ENCODE assay signal across 20 cellular contexts in genomic region chr2:105840933-105841332, GRCh38.
DNase-seq lines count a peak whose midpoint lies in the region; ATAC-seq and FAIRE-seq lines count a peak whose summit lies in the region.
"Had no signal": no experiment of that assay in that cellular context is flagged by ENCODE, and none has a peak within 500 bp of the region (broad histone marks: within the 10 kb centered on the region; RNA-seq: fewer than 3 reads in every experiment).

No MANE protein-coding gene starts in this region.

- H2AK5ac ChIP-seq in mesendoderm (ENCODE audit: low read length), result no peak overlapping the region

- H3K36me3 Mint-ChIP-seq in CD4-positive, alpha-beta memory T cell, result peaks cover 39 to 47% of the 10 kb centered on the region in 2 donors
- H3K36me3 Mint-ChIP-seq in activated T-helper 2 cell treated with anti-CD3 and anti-CD28 coated beads, Interferon-gamma antibody, Interleukin-2, Interleukin-4, amounts not matched to agents 10 μg/mL and 5 μg/mL and 100 μg/mL, durations not matched to agents 14 hours and 24 hours and 36 hours (ENCODE audit: low read depth), result peaks cover 59% of the 10 kb centered on the region

- WGBS in mesendoderm (ENCODE audit: extremely low coverage, insufficient coverage, low lambda C conversion rate), result no CpG with 5 or more reads among the region's 4 CpGs

- H3K79me1 ChIP-seq in mesendoderm (ENCODE audit: low read length), result peaks cover 19% of the 10 kb centered on the region

- H3K4me2 ChIP-seq in mesendoderm (ENCODE audit: low read length), result no peak overlapping the region

- H3K4me1 Mint-ChIP-seq in CD4-positive, alpha-beta memory T cell, result peaks cover 68 to 93% (median 80%) of the 10 kb centered on the region in 4 donors
- peaks cover 78% of the 10 kb centered on the region for H3K4me1 Mint-ChIP-seq in activated T-helper 2 cell treated with anti-CD3 and anti-CD28 coated beads, Interferon-gamma antibody, Interleukin-2, Interleukin-4, amounts not matched to agents 10 μg/mL and 5 μg/mL and 100 μg/mL, durations not matched to agents 14 hours and 24 hours and 36 hours (ENCODE audit: low read depth)

- peak overlapping the region; percentile 1 to 74 (median 43) for H3K4me3 Mint-ChIP-seq in CD4-positive, alpha-beta memory T cell
- H3K4me3 Mint-ChIP-seq in activated T-helper 2 cell treated with anti-CD3 and anti-CD28 coated beads, Interferon-gamma antibody, Interleukin-2, Interleukin-4, amounts not matched to agents 10 μg/mL and 5 μg/mL and 100 μg/mL, durations not matched to agents 14 hours and 24 hours and 36 hours (ENCODE audit: low read depth), result peak overlapping the region; percentile 6
- H3K4me3 Mint-ChIP-seq: activated T-cell treated with anti-CD3 and anti-CD28 coated beads, Interleukin-2, amount 50 U/mL, for 4 hours had no signal

- peaks cover 94% of the 10 kb centered on the region for H3K4me1 ChIP-seq in CD4-positive, alpha-beta memory T cell (ENCODE audit: insufficient read depth, low read length)
- peaks cover 36% of the 10 kb centered on the region for H3K4me1 ChIP-seq in mesendoderm (ENCODE audit: control insufficient read depth, low read depth, low read length)

- peaks cover 0 to 8% of the 10 kb centered on the region in 2 donors for H3K9me3 ChIP-seq in CD4-positive, alpha-beta memory T cell (ENCODE audit: control insufficient read depth in 1 of 2, low read length in 2 of 2)
- H3K9me3 ChIP-seq: psoas muscle, thoracic aorta had no signal

- H3K79me2 ChIP-seq in mesendoderm (ENCODE audit: control insufficient read depth, insufficient read depth, low read length), result peaks cover 29% of the 10 kb centered on the region

- no peak overlapping the region for H3K27ac ChIP-seq in CD4-positive, alpha-beta memory T cell (ENCODE audit: low read depth, low read length)
- H3K27ac ChIP-seq in mesendoderm (ENCODE audit: low read depth, low read length), result no peak overlapping the region
- H3K27ac ChIP-seq: psoas muscle, thoracic aorta had no signal

- no peaks in the 10 kb centered on the region for H3K27me3 ChIP-seq in CD4-positive, alpha-beta memory T cell (ENCODE audit: insufficient read depth, low read length)
- H3K27me3 ChIP-seq in mesendoderm (ENCODE audit: insufficient read depth, low read length, poor library complexity), result no peaks in the 10 kb centered on the region

- FAIRE-seq in GM19239 (lab: Jason Lieb, UNC), result peak; percentile 26
- FAIRE-seq: GM12892, HTR-8/SVneo, small intestine had no signal

- H2BK120ac ChIP-seq in mesendoderm (ENCODE audit: low read depth, low read length), result peak overlapping the region; percentile 24

- H4K8ac ChIP-seq in mesendoderm (ENCODE audit: low read depth, low read length), result no peak overlapping the region

- POLR2A ChIA-PET in CD4-positive, alpha-beta memory T cell (lab: Charles Lee; ENCODE audit: partially characterized antibody), result interaction anchor here (1.0 to 2.9 kb wide), 2 partner anchors 9 to 16 kb away, joined by 6 to 9 read pairs; no protein-coding TSS in a partner anchor

- H3K23ac ChIP-seq in mesendoderm (ENCODE audit: low read length), result no peak overlapping the region

- H2BK5ac ChIP-seq in mesendoderm (ENCODE audit: low read length), result peak overlapping the region; percentile 58

- no peak overlapping the region for H3K9ac ChIP-seq in mesendoderm (ENCODE audit: low read length)

- intact Hi-C loops in CD4-positive, alpha-beta memory T cell (cut with micrococcal nuclease), result no loop called here
- intact Hi-C loops in activated T-helper 2 cell treated with anti-CD3 and anti-CD28 coated beads, Interferon-gamma antibody, Interleukin-2, Interleukin-4, amounts not matched to agents 10 μg/mL and 5 μg/mL and 100 μg/mL, durations not matched to agents 14 hours and 24 hours and 36 hours (cut with micrococcal nuclease), result loop anchor here (1.0 to 2.0 kb wide), 5 partner anchors 15 to 94 kb away; no protein-coding TSS in a partner anchor

- no peak for ATAC-seq in GM19328 (IDR thresholded peaks at IDR 0.05; ENCODE audit: unreplicated experiment)
- ATAC-seq: psoas muscle had no signal

- CTCF ChIA-PET in CD4-positive, alpha-beta memory T cell (lab: Charles Lee; ENCODE audit: partially characterized antibody), result interaction anchor here (1.8 kb wide), 1 partner anchor 11 kb away, joined by 4 read pairs; no protein-coding TSS in a partner anchor

- no peak overlapping the region for H2BK15ac ChIP-seq in mesendoderm (replicated peaks; ENCODE audit: low read depth)

- H3K27me3 Mint-ChIP-seq in CD4-positive, alpha-beta memory T cell, result no peaks in the 10 kb centered on the region
- no peaks in the 10 kb centered on the region for H3K27me3 Mint-ChIP-seq in activated T-helper 2 cell treated with anti-CD3 and anti-CD28 coated beads, Interferon-gamma antibody, Interleukin-2, Interleukin-4, amounts not matched to agents 10 μg/mL and 5 μg/mL and 100 μg/mL, durations not matched to agents 14 hours and 24 hours and 36 hours (ENCODE audit: low read depth)

- no peak overlapping the region for H3K4me3 ChIP-seq in CD4-positive, alpha-beta memory T cell (ENCODE audit: low read length in 2 of 2)
- H3K4me3 ChIP-seq in mesendoderm (ENCODE audit: low read length), result no peak overlapping the region
- H3K4me3 ChIP-seq: psoas muscle, thoracic aorta had no signal

- H3K36me3 ChIP-seq in CD4-positive, alpha-beta memory T cell (ENCODE audit: insufficient read depth, low read length), result no peaks in the 10 kb centered on the region
- H3K36me3 ChIP-seq in mesendoderm (ENCODE audit: control insufficient read depth, insufficient read depth, low read length), result no peaks in the 10 kb centered on the region
- H3K36me3 ChIP-seq: thoracic aorta had no signal

- H3K27ac Mint-ChIP-seq in CD4-positive, alpha-beta memory T cell, result peak overlapping the region in 6 of 7 donors; percentile 30 to 92 (median 82)
- H3K27ac Mint-ChIP-seq in activated T-helper 2 cell treated with anti-CD3 and anti-CD28 coated beads, Interferon-gamma antibody, Interleukin-2, Interleukin-4, amounts not matched to agents 10 μg/mL and 5 μg/mL and 100 μg/mL, durations not matched to agents 14 hours and 24 hours and 36 hours, result peak overlapping the region; percentile 64

- H3K9me3 Mint-ChIP-seq in CD4-positive, alpha-beta memory T cell, result peaks cover 0 to 19% (median 16%) of the 10 kb centered on the region in 8 donors
- peaks cover 8% of the 10 kb centered on the region for H3K9me3 Mint-ChIP-seq in activated T-helper 2 cell treated with anti-CD3 and anti-CD28 coated beads, Interferon-gamma antibody, Interleukin-2, Interleukin-4, amounts not matched to agents 10 μg/mL and 5 μg/mL and 100 μg/mL, durations not matched to agents 14 hours and 24 hours and 36 hours
- H3K9me3 Mint-ChIP-seq: activated T-cell treated with anti-CD3 and anti-CD28 coated beads, Interleukin-2, amount 50 U/mL, for 4 hours had no signal

- no peak overlapping the region for H4K5ac ChIP-seq in mesendoderm (ENCODE audit: low read length)

- no peak for DNase-seq in CD4-positive, alpha-beta memory T cell
- DNase-seq in GM19239 (ENCODE audit: insufficient read length, low spot score), result no peak
- no peak for DNase-seq in activated T-helper 2 cell treated with anti-CD3 and anti-CD28 coated beads, Interferon-gamma antibody, Interleukin-2, Interleukin-4, amounts not matched to agents 10 μg/mL and 5 μg/mL and 100 μg/mL, durations not matched to agents 14 hours and 24 hours and 36 hours (ENCODE audit: low spot score)
- no peak for DNase-seq in mesendoderm
- no peak for DNase-seq in activated gamma-delta T cell (lab: John Stamatoyannopoulos, UW)
- no peak for DNase-seq in DMS153 (lab: John Stamatoyannopoulos, UW)
- no peak for DNase-seq in UCSD-AML1 (lab: John Stamatoyannopoulos, UW; ENCODE audit: unreplicated experiment)
- DNase-seq: activated T-cell treated with anti-CD3 and anti-CD28 coated beads, Interleukin-2, amount 50 U/mL, for 4 hours; aorta; kidney glomerular epithelial cell; mesenchymal stem cell; NCI-H69; psoas muscle; SHP77; small intestine; stimulated activated CD4-positive, alpha-beta T cell treated with anti-CD3 and anti-CD28 coated beads, Interleukin-4, amount 100 ng/mL, for 4 hours had no signal

- no peak overlapping the region for H3K56ac ChIP-seq in mesendoderm (ENCODE audit: low read length)

- peak overlapping the region; percentile 82 for H3K18ac ChIP-seq in mesendoderm (ENCODE audit: low read length)

- H3K4ac ChIP-seq in mesendoderm (ENCODE audit: low read depth, low read length), result no peak overlapping the region
